Comparison of ENCODE assay signal across 8 cellular contexts in genomic region chr20:49278036-49278816, GRCh38. TPM values are rescaled to one million over a fixed set of nuclear protein-coding genes. Genes with fewer than 3 reads are reported as not detected.
DNase-seq lines count a peak whose midpoint lies in the region; ATAC-seq, FAIRE-seq and TF ChIP-seq lines count a peak whose summit lies in the region.

TSS of gene ZNFX1 (minus strand) at chr20:49278057. CDS start at chr20:49275839, 2,218 bp downstream.

- H3K4me3 ChIP-seq in WERI-Rb-1 (ENCODE audit: low read depth, low read length) (peak within 1 kb of the TSS; percentile 94), mammary epithelial cell (replicated peaks in 1 of 3; ENCODE audit: insufficient read depth in 1 of 3, low read depth in 2 of 3, low read length in 3 of 3) (peak within 1 kb of the TSS; percentile 85 to 93 (median 90)), iPS-20b (ENCODE audit: low read length) (peak within 1 kb of the TSS; percentile 95), small intestine (ENCODE audit: low read depth in 1 of 2, low read length in 2 of 2) (peak within 1 kb of the TSS; percentile 94 to 95)

- dilution Hi-C loops in mammary epithelial cell (cut with HindIII; ENCODE audit: low sequenced_read_pairs): no loop called here

- TF ChIP-seq CTCF in WERI-Rb-1 (IDR thresholded peaks at IDR 0.05; ENCODE audit: low read depth, low read length): no peak
- no peak for TF ChIP-seq CTCF in mammary epithelial cell (conservative IDR thresholded peaks at IDR 0.05 in 1 of 2, IDR thresholded peaks at IDR 0.05 in 1 of 2; ENCODE audit: extremely low read depth in 1 of 2, insufficient read depth in 1 of 2, low read depth in 1 of 2, low read length in 2 of 2)

- ATAC-seq in GM18873 (IDR thresholded peaks at IDR 0.05; ENCODE audit: low FRiP score, unreplicated experiment): peak; percentile 70
- peak; percentile 70 for ATAC-seq in HG03139 (IDR thresholded peaks at IDR 0.05; ENCODE audit: unreplicated experiment)

- DNase-seq in ACHN (peak; percentile 95), NCI-H2227 (lab: John Stamatoyannopoulos, UW; ENCODE audit: unreplicated experiment) (peak; percentile 99), WERI-Rb-1 (peak; percentile 98), mammary epithelial cell (peak; percentile 97), small intestine (peak; percentile 99)

- intact Hi-C loops in mammary epithelial cell (cut with micrococcal nuclease): loop anchor here (1.0 to 2.0 kb wide), 2 partner anchors 45 to 89 kb away; partner anchors contain the start of gene STAU1

- H3K9ac ChIP-seq in mammary epithelial cell (ENCODE audit: insufficient read depth, low read length) (peak within 1 kb of the TSS; percentile 98), iPS-20b (ENCODE audit: low read depth, low read length) (peak within 1 kb of the TSS; percentile 99)

- in situ Hi-C loops in ACHN (cut with HindIII; ENCODE audit: low pct_ligation_motif_present, low pct_unique_long_range_greater_than_20kb, low sequenced_read_pairs) (no loop called here), mammary epithelial cell (cut with MboI; ENCODE audit: low sequenced_read_pairs in 2 of 2) (no loop called here)

- no peak for FAIRE-seq in small intestine (lab: Jason Lieb, UNC)

- H2AFZ ChIP-seq in mammary epithelial cell (ENCODE audit: low read depth, low read length): peak within 1 kb of the TSS; percentile 86

- no peaks in the 10 kb centered on the region for H3K27me3 ChIP-seq in WERI-Rb-1 (ENCODE audit: insufficient read depth, low read depth, severe bottlenecking)
- no peaks in the 10 kb centered on the region for H3K27me3 ChIP-seq in mammary epithelial cell (ENCODE audit: insufficient read depth, low read length)
- no peaks in the 10 kb centered on the region for H3K27me3 ChIP-seq in iPS-20b (ENCODE audit: insufficient read depth, low read length)
- no peaks in the 10 kb centered on the region for H3K27me3 ChIP-seq in small intestine (ENCODE audit: control insufficient read depth in 2 of 2, insufficient read depth in 2 of 2, low read length in 2 of 2)

- H3K79me2 ChIP-seq in mammary epithelial cell (ENCODE audit: insufficient read depth, low read length): peaks cover 87% of the 10 kb centered on the region

- WGBS in mammary epithelial cell (ENCODE audit: low coverage, missing lambda C conversion rate): 0% methylated on average over 27 of the region's 80 CpGs
- 0 to 1% (median 0%) methylated on average over 67 to 80 of the region's 80 CpGs for WGBS in small intestine, 3 donors

- CTCF ChIA-PET in mammary epithelial cell (lab: Charles Lee; ENCODE audit: low non-redundant PET): interaction anchor here (0.6 kb wide), 1 partner anchor 580 kb away, joined by 4 read pairs; no protein-coding TSS in a partner anchor

- peaks cover 24% of the 10 kb centered on the region for H4K20me1 ChIP-seq in mammary epithelial cell (ENCODE audit: insufficient read depth, low read length)

- peaks cover 12% of the 10 kb centered on the region for H3K9me3 ChIP-seq in WERI-Rb-1 (ENCODE audit: severe bottlenecking)
- H3K9me3 ChIP-seq in mammary epithelial cell (replicated peaks; ENCODE audit: insufficient read depth, low read length): no peaks in the 10 kb centered on the region
- 0 out of 2 replicates have a peak, but pooled peaks cover 4% of the 10 kb centered on the region for H3K9me3 ChIP-seq in iPS-20b (ENCODE audit: insufficient read depth, low read depth, low read length)
- peaks cover 1% of the 10 kb centered on the region for H3K9me3 ChIP-seq in small intestine (ENCODE audit: control insufficient read depth, low read depth)

- H3K36me3 ChIP-seq in WERI-Rb-1 (peaks cover 73% of the 10 kb centered on the region), mammary epithelial cell (ENCODE audit: insufficient read depth, low read length) (peaks cover 38% of the 10 kb centered on the region), iPS-20b (ENCODE audit: insufficient read depth, low read depth, low read length) (peaks cover 72% of the 10 kb centered on the region), small intestine (ENCODE audit: control insufficient read depth in 2 of 2, insufficient read depth in 2 of 2, low read length in 2 of 2) (peaks cover 28 to 40% of the 10 kb centered on the region in 2 donors)

- peak within 1 kb of the TSS; percentile 90 for H3K27ac ChIP-seq in WERI-Rb-1
- peak within 1 kb of the TSS; percentile 79 for H3K27ac ChIP-seq in mammary epithelial cell (ENCODE audit: insufficient read depth, low read depth, low read length)
- H3K27ac ChIP-seq in iPS-20b (ENCODE audit: low read length): peak within 1 kb of the TSS; percentile 77
- H3K27ac ChIP-seq in small intestine (ENCODE audit: low read depth in 1 of 2, low read length in 1 of 2): peak within 1 kb of the TSS; percentile 94 to 97

- peak within 1 kb of the TSS; percentile 91 for H3K4me2 ChIP-seq in mammary epithelial cell (ENCODE audit: insufficient read depth, low read depth, low read length)

- no TSS peak for BruUV-seq in mammary epithelial cell (replicated peaks; lab: Mats Ljungman, UMichigan)

- H3K4me1 ChIP-seq in mammary epithelial cell (ENCODE audit: insufficient read depth, low read length): peaks cover 51% of the 10 kb centered on the region
- no peaks in the 10 kb centered on the region; the same call in 1 of the 2 replicates for H3K4me1 ChIP-seq in iPS-20b (ENCODE audit: insufficient read depth, low read length)
- peaks cover 0 to 16% of the 10 kb centered on the region in 2 donors for H3K4me1 ChIP-seq in small intestine (ENCODE audit: control insufficient read depth in 2 of 2, insufficient read depth in 1 of 2, low read depth in 1 of 2, low read length in 1 of 2)

RNA-seq across cellular contexts. Expression of gene ZNFX1, which starts in this region (rescaled TPM):
- 10 to 100 TPM; 24.9 to 34.0 TPM for total RNA-seq in mammary epithelial cell
- polyA plus RNA-seq in mammary epithelial cell (6.3 TPM), small intestine (10 to 100 TPM in 2 of 3 donors, 1 to 10 TPM in 1; 9.9 to 13.4 (median 11.9) TPM)
- polyA minus RNA-seq in mammary epithelial cell: 54.2 TPM

Comparison
In these comparisons a context has a peak if more than half of its experiments do, and no peak if none do; other contexts are left out.
1. Peak in every context shown above with its lines: DNase-seq, ATAC-seq, H3K4me3 ChIP-seq and H3K27ac ChIP-seq.